17 cellular contexts compared by ENCODE assay signal in the genomic region with DNA sequence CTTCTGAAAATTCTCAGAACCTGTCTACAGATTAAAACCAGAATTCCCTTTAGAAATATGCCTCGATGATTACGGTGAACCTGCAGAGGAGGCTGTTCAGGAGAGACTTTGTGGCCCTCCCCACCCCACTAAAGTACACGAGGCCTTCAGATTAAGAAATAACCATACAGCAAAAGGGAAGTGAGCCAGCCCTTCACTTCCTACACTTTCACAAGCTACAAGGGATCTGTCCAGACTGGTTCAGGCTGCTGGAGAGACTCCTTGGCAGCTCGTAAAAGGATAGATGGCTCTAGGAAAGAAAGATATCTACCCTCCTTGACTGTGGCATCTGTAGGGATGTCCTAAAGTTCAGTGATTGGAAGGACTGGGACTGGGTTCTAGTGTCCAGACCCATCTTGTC.
DNase-seq lines count a peak whose midpoint lies in the region; ATAC-seq and TF ChIP-seq lines count a peak whose summit lies in the region.
"Had no signal": no experiment of that assay in that cellular context is flagged by ENCODE, and none has a peak within 500 bp of the region (broad histone marks: within the 10 kb centered on the region; RNA-seq: fewer than 3 reads in every experiment).

No MANE protein-coding gene starts in this region.

- H3K4me3 ChIP-seq in epithelial cell of esophagus (ENCODE audit: low read length), result no peak overlapping the region
- H3K4me3 ChIP-seq: Peyer's patch, SJCRH30 had no signal

- H3K27me3 Mint-ChIP-seq in nephron progenitor cell (ENCODE audit: low read depth, poor library complexity), result no peaks in the 10 kb centered on the region

- TF ChIP-seq CTCF in RWPE1 (conservative IDR thresholded peaks at IDR 0.05; ENCODE audit: low read depth) (no peak), epithelial cell of esophagus (IDR thresholded peaks at IDR 0.05; ENCODE audit: insufficient read depth, low read depth, low read length, missing control alignments) (no peak), nephron progenitor cell (IDR thresholded peaks at IDR 0.05) (no peak)

- H3K27ac ChIP-seq in RWPE1, result no peak overlapping the region
- H3K27ac ChIP-seq: Peyer's patch, SJCRH30 had no signal

- no peaks in the 10 kb centered on the region for H3K9me3 Mint-ChIP-seq in nephron progenitor cell

- no peak for ATAC-seq in GM21717 (IDR thresholded peaks at IDR 0.05; ENCODE audit: unreplicated experiment)

- H3K4me1 Mint-ChIP-seq in nephron progenitor cell, result peaks cover 25% of the 10 kb centered on the region

- POLR2A ChIA-PET in RWPE1 (lab: Yijun Ruan, JAX; ENCODE audit: low non-redundant PET), result no interaction called here

- CTCF ChIA-PET in RWPE1 (lab: Yijun Ruan, JAX), result interaction anchor here (0.5 to 1.6 kb wide), 3 partner anchors 54 to 104 kb away, joined by 3 to 6 read pairs (median 3); a partner anchor contains a TSS

- H3K36me3 Mint-ChIP-seq in nephron progenitor cell (ENCODE audit: low read depth), result peaks cover 56% of the 10 kb centered on the region

- no peak overlapping the region for H3K27ac Mint-ChIP-seq in nephron progenitor cell

- DNase-seq in SIG-M5 treated with dmso at 0.1 percent for 504 hours (lab: John Stamatoyannopoulos, UW; ENCODE audit: unreplicated experiment), result peak; percentile 80
- no peak for DNase-seq in SIG-M5 (lab: John Stamatoyannopoulos, UW)
- DNase-seq in RWPE1 (ENCODE audit: low spot score), result peak; percentile 31
- peak; percentile 84 for DNase-seq in epithelial cell of esophagus (ENCODE audit: low read depth)
- no peak for DNase-seq in dedifferentiated amniotic fluid mesenchymal stem cell (ENCODE audit: extremely low spot score)
- no peak for DNase-seq in NCI-H748 (lab: John Stamatoyannopoulos, UW; ENCODE audit: unreplicated experiment)
- no peak for DNase-seq in nephron progenitor cell
- DNase-seq: C1 segment of cervical spinal cord, Kasumi-1, NCI-H1048, NCI-H146, NCI-H2107, NCI-H345, NCI-H526 treated with DMSO at 0.1 percent for 48 hours, Peyer's patch, SJCRH30 had no signal

- no peak overlapping the region for H3K4me3 Mint-ChIP-seq in nephron progenitor cell

Comparison
In these comparisons a context has a peak if more than half of its experiments do, and no peak if none do; other contexts are left out.
1. DNase-seq: peak in SIG-M5 treated with dmso at 0.1 percent for 504 hours (single experiment), RWPE1 (single experiment) and epithelial cell of esophagus (single experiment); none in SIG-M5 (single experiment), dedifferentiated amniotic fluid mesenchymal stem cell (single experiment), NCI-H748 (single experiment) and nephron progenitor cell (single experiment).